Comparison of ENCODE assay signal across 8 cellular contexts in genomic region chr2:9474361-9475117, GRCh38. TPM values are rescaled to one million over a fixed set of nuclear protein-coding genes. Genes with fewer than 3 reads are reported as not detected.
A peak's percentile ranks its signal among the peaks of the same experiment; 100 is the strongest.
DNase-seq lines count a peak whose midpoint lies in the region; ATAC-seq lines count a peak whose summit lies in the region.

Gene IAH1, plus strand, starts transcription at chr2:9474551. Its CDS starts 16 bp downstream, at chr2:9474567.

- H3K4me1 ChIP-seq in endocrine pancreas (ENCODE audit: control insufficient read depth, insufficient read depth, low read length) = no peaks in the 10 kb centered on the region
- H3K4me1 ChIP-seq in mesodermal cell (ENCODE audit: control insufficient read depth, insufficient read depth, low read length, poor library complexity, severe bottlenecking) = no peaks in the 10 kb centered on the region

- WGBS in mesodermal cell (ENCODE audit: insufficient coverage in 2 of 2), 2 experiments = 36 to 48% methylated on average over 43 to 80 of the region's 95 CpGs

- peak within 1 kb of the TSS; percentile 90 for H3K9ac ChIP-seq in endocrine pancreas (ENCODE audit: control insufficient read depth, insufficient read depth, low read length)

- no peaks in the 10 kb centered on the region for H3K36me3 ChIP-seq in endocrine pancreas (ENCODE audit: control insufficient read depth, insufficient read depth, low read length)
- H3K36me3 ChIP-seq in mesodermal cell (ENCODE audit: control insufficient read depth, insufficient read depth, low read length) = peaks cover 46% of the 10 kb centered on the region

- ATAC-seq in HG02852 (IDR thresholded peaks at IDR 0.05; ENCODE audit: unreplicated experiment) = peak; percentile 69

- DNase-seq in SHP77 (lab: John Stamatoyannopoulos, UW) (peak; percentile 54 to 55), SHP77 treated with DMSO at 0.1 percent for 48 hours (lab: John Stamatoyannopoulos, UW) (no peak), NCI-H226 (peak; percentile 44)
- peak; percentile 44 to 50 (median 49) for DNase-seq in activated CD8-positive, alpha-beta memory T cell treated with anti-CD3 and anti-CD28 coated beads for 48 hours (ENCODE audit: low read depth in 2 of 3, low spot score in 2 of 3)
- peak; percentile 66 to 71 for DNase-seq in stimulated activated CD8-positive, alpha-beta memory T cell treated with anti-CD3 and anti-CD28 coated beads, Interleukin-15, amount 100 ng/mL, for 4 hours (ENCODE audit: low read depth in 2 of 2)

- no peaks in the 10 kb centered on the region for H3K27me3 ChIP-seq in endocrine pancreas (ENCODE audit: control insufficient read depth, insufficient read depth, low read length)

- H3K9me3 ChIP-seq in endocrine pancreas (ENCODE audit: control insufficient read depth, low read length) = no peaks in the 10 kb centered on the region
- H3K9me3 ChIP-seq in mesodermal cell (ENCODE audit: control insufficient read depth, low read length) = peaks cover 6% of the 10 kb centered on the region

- H3K4me3 ChIP-seq in endocrine pancreas (ENCODE audit: control insufficient read depth, insufficient read depth, low read length) (peak within 1 kb of the TSS; percentile 54), mesodermal cell (ENCODE audit: extremely low read depth, insufficient read depth, low read length, poor library complexity, severe bottlenecking) (peak within 1 kb of the TSS; percentile 43)

- H3K27ac ChIP-seq in mesodermal cell (ENCODE audit: low read depth, low read length, severe bottlenecking) = peak within 1 kb of the TSS; percentile 1

RNA-seq across cellular contexts. Expression of gene IAH1, which starts in this region (rescaled TPM):
- 20.6 TPM for polyA plus RNA-seq in mesodermal cell (2013, experiment 1 of 2)
- 18.0 TPM for polyA plus RNA-seq in mesodermal cell (2013, experiment 2 of 2)
